19 cellular contexts compared by ENCODE assay signal in genomic region chr6:68747110-68747509, GRCh38.
"Had no signal": no experiment of that assay in that cellular context is flagged by ENCODE, and none has a peak within 500 bp of the region (broad histone marks: within the 10 kb centered on the region; RNA-seq: fewer than 3 reads in every experiment).

No MANE protein-coding gene starts in this region.

- H3K4me1 ChIP-seq: neural progenitor cell, parathyroid adenoma, prostate gland, right atrium auricular region, suprapubic skin, thyroid gland had no signal

- H3K36me3 ChIP-seq: neural progenitor cell, prostate gland, right atrium auricular region, suprapubic skin, thyroid gland had no signal

- H3K4me3 ChIP-seq: mucosa of descending colon, neural progenitor cell, prostate gland, right atrium auricular region, skin epidermis, suprapubic skin, thyroid gland had no signal

- H3K79me2 ChIP-seq: parathyroid adenoma had no signal

- FAIRE-seq: keratinocyte had no signal

- H3K4me2 ChIP-seq: neural progenitor cell had no signal

- H2AFZ ChIP-seq: neural progenitor cell, parathyroid adenoma had no signal

- H3K27ac ChIP-seq: neural progenitor cell, parathyroid adenoma, prostate gland, right atrium auricular region, skin epidermis, suprapubic skin, thyroid gland had no signal

- DNase-seq: cortex of kidney; effector CD4-positive, alpha-beta T cell; mesenchymal stem cell; mucosa of descending colon; naive B cell; stimulated activated CD4-positive, alpha-beta T cell treated with anti-CD3 and anti-CD28 coated beads, Interleukin-15, amount 100 ng/mL, for 24 hours; stimulated activated CD4-positive, alpha-beta T cell treated with anti-CD3 and anti-CD28 coated beads, Interleukin-2, amount 100 ng/mL, for 48 hours; stimulated activated naive B cell treated with anti-CD40 and anti-IgM and Interleukin-4, amounts not matched to agents 10 μg/mL and 1 μg/mL and 100 μg/mL, for 72 hours; thyroid gland; trophoblast cell had no signal

- H3K27me3 ChIP-seq: neural progenitor cell, right atrium auricular region, suprapubic skin, thyroid gland had no signal

- ATAC-seq: left lobe of liver; mucosa of descending colon; natural killer cell treated with Interleukin-12 subunit alpha and Interleukin-12 subunit beta and Interleukin-15 and Interleukin-18, amount 100 ng/mL, for 72 hours; stimulated activated naive B cell treated with anti-CD40 and anti-IgM and Interleukin-4, amounts not matched to agents 10 μg/mL and 1 μg/mL and 100 μg/mL, for 72 hours had no signal

- H3K9ac ChIP-seq: neural progenitor cell, parathyroid adenoma had no signal

- H3K9me3 ChIP-seq: mucosa of descending colon, prostate gland, right atrium auricular region, suprapubic skin, thyroid gland had no signal
